ENCODE assay signal across 1 cellular context in the genomic region with DNA sequence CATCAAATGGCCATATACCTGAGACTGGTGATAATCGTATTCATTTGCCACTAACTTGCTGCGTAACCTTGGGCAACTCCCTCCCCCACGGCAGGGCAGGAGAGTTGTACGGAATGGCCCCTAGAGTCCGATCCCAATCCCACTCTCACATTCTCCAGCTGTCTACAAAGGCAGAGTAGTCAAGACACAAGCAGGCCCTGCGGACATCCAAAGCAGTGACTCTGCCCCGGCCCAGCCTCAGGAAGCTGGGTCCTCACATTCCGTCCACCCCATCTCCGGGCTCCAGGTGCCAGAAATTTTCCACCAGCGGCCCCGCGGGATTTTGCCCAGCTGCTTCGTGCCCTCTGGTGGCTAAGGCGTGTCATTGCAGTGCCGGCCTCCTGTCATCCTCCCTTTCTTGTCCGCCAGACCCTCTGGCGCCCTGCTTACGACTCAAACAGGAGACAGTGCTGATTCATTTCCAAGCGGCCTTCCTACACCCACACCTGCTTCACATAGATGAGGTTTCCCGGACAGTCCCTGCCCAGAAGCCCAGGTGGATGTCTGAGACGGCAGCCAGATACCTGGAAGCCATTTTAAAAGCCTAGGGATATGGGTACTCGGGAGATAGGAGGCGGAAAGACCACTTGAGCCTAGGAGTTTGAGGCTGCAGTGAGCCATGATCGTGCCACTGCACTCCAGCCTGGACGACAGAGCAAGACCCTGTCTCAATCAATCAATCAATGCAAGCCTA.
A peak's percentile ranks its signal among the peaks of the same experiment; 100 is the strongest.
TF ChIP-seq lines count a peak whose summit lies in the region.

No MANE protein-coding gene starts in this region.

TF ChIP-seq in IMR-90, 13 proteins besides CTCF, POLR2A, EP300 and RAD21:
- no peak for TF ChIP-seq RCOR1 (IDR thresholded peaks at IDR 0.05; ENCODE audit: insufficient replicate concordance, low read length)
- TF ChIP-seq BHLHE40 (IDR thresholded peaks at IDR 0.05; ENCODE audit: low read depth, low read length): no peak
- TF ChIP-seq, protein P1, sequence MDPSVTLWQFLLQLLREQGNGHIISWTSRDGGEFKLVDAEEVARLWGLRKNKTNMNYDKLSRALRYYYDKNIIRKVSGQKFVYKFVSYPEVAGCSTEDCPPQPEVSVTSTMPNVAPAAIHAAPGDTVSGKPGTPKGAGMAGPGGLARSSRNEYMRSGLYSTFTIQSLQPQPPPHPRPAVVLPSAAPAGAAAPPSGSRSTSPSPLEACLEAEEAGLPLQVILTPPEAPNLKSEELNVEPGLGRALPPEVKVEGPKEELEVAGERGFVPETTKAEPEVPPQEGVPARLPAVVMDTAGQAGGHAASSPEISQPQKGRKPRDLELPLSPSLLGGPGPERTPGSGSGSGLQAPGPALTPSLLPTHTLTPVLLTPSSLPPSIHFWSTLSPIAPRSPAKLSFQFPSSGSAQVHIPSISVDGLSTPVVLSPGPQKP (IDR thresholded peaks at IDR 0.05; ENCODE audit: borderline replicate concordance, low read depth, low read length): no peak
- TF ChIP-seq CHD1 (IDR thresholded peaks at IDR 0.05; ENCODE audit: low read depth, low read length): no peak
- peak; percentile 100 for TF ChIP-seq SMC3 (IDR thresholded peaks at IDR 0.05; ENCODE audit: low read depth, low read length)
- TF ChIP-seq MXI1 (IDR thresholded peaks at IDR 0.05; ENCODE audit: borderline replicate concordance, low read depth, low read length): no peak
- TF ChIP-seq NFE2L2 (IDR thresholded peaks at IDR 0.05; ENCODE audit: low read depth, low read length): no peak
- no peak for TF ChIP-seq CEBPB (IDR thresholded peaks at IDR 0.05; ENCODE audit: low read depth, low read length)
- TF ChIP-seq MAZ (IDR thresholded peaks at IDR 0.05; ENCODE audit: borderline replicate concordance, low read depth, low read length): 0 out of 2 replicates have a peak, but pooled peaks have one; percentile 61
